In genomic region chrX:19225906-19226305, GRCh38 we compare ENCODE assay signal across 11 cellular contexts.
DNase-seq lines count a peak whose midpoint lies in the region; ATAC-seq, FAIRE-seq and TF ChIP-seq lines count a peak whose summit lies in the region.
"Had no signal": no experiment of that assay in that cellular context is flagged by ENCODE, and none has a peak within 500 bp of the region (broad histone marks: within the 10 kb centered on the region; RNA-seq: fewer than 3 reads in every experiment).

No MANE protein-coding gene starts in this region.

- no peak overlapping the region for H3K4me3 ChIP-seq in fibroblast of pulmonary artery (replicated peaks; ENCODE audit: low read depth, low read length)
- H3K4me3 ChIP-seq: tibial artery had no signal

- TF ChIP-seq CTCF in fibroblast of pulmonary artery (IDR thresholded peaks at IDR 0.05; ENCODE audit: low read length, missing control alignments), result no peak

- peak; percentile 57 for FAIRE-seq in GM18507 (lab: Jason Lieb, UNC)
- FAIRE-seq: TTC549 had no signal

- DNase-seq in AG20443 (ENCODE audit: low spot score), result peak; percentile 7
- no peak for DNase-seq in GM18507 (ENCODE audit: extremely low spot score, insufficient read length, low read depth)
- peak; percentile 3 for DNase-seq in OCI-M1 (lab: John Stamatoyannopoulos, UW)
- DNase-seq in fibroblast of pulmonary artery (ENCODE audit: low read depth), result peak; percentile 0
- no peak for DNase-seq in NCI-H187 treated with DMSO at 0.1 percent for 48 hours (lab: John Stamatoyannopoulos, UW)
- no peak for DNase-seq in inferior parietal cortex (ENCODE audit: extremely low spot score)
- DNase-seq: stimulated activated CD4-positive, alpha-beta T cell treated with anti-CD3 and anti-CD28 coated beads, Interleukin-2, amount 100 ng/mL, for 24 hours; tibial artery had no signal

- ATAC-seq in HG02970 (IDR thresholded peaks at IDR 0.05; ENCODE audit: low FRiP score, unreplicated experiment), result no peak
- ATAC-seq in GM18502 (IDR thresholded peaks at IDR 0.05; ENCODE audit: poor library complexity, unreplicated experiment), result no peak

Comparison
In these comparisons a context has a peak if more than half of its experiments do, and no peak if none do; other contexts are left out.
1. DNase-seq: peak in AG20443 (single experiment), OCI-M1 (single experiment) and fibroblast of pulmonary artery (single experiment); none in GM18507 (single experiment), NCI-H187 treated with DMSO at 0.1 percent for 48 hours (single experiment) and inferior parietal cortex (single experiment).